Comparison of ENCODE assay signal across 8 cellular contexts in genomic region chr12:22333186-22333745, GRCh38. TPM values are rescaled to one million over a fixed set of nuclear protein-coding genes. Genes with fewer than 3 reads are reported as not detected.
DNase-seq lines count a peak whose midpoint lies in the region; ATAC-seq and TF ChIP-seq lines count a peak whose summit lies in the region.

No MANE protein-coding gene starts in this region.

- in situ Hi-C loops in GM13977 (cut with MboI; ENCODE audit: low pct_unique_long_range_greater_than_20kb, low sequenced_read_pairs, unreplicated experiment): no loop called here

- H3K27ac ChIP-seq in ectodermal cell (ENCODE audit: insufficient read depth, low read depth, low read length, poor library complexity, severe bottlenecking): no peak overlapping the region

- no peaks in the 10 kb centered on the region for H3K4me1 ChIP-seq in ectodermal cell (ENCODE audit: control insufficient read depth, insufficient read depth, low read length)

- H3K27me3 Mint-ChIP-seq in IgD-negative memory B cell (peaks cover 44% of the 10 kb centered on the region), nephron (ENCODE audit: low read depth) (peaks cover 49% of the 10 kb centered on the region)

- peak overlapping the region; percentile 70 to 81 (median 78) for H3K4me3 Mint-ChIP-seq in IgD-negative memory B cell
- H3K4me3 Mint-ChIP-seq in nephron: peak overlapping the region; percentile 88 to 96 (median 89)

- peak; percentile 46 for DNase-seq in AG09309 (ENCODE audit: low read depth)
- no peak for DNase-seq in GM13977 (ENCODE audit: low spot score)
- DNase-seq in NK-92 treated with Interleukin-12 subunit alpha and Interleukin-12 subunit beta, amount 100 ng/mL, for 24 hours (lab: John Stamatoyannopoulos, UW): no peak

- no peak overlapping the region for H3K4me3 ChIP-seq in AG09309 (ENCODE audit: control insufficient read depth, low read depth, low read length)
- peak overlapping the region; percentile 59 for H3K4me3 ChIP-seq in ectodermal cell (ENCODE audit: insufficient read depth, low read depth, low read length)

- ATAC-seq in HG02970 (IDR thresholded peaks at IDR 0.05; ENCODE audit: low FRiP score, unreplicated experiment) (no peak), GM21515 (IDR thresholded peaks at IDR 0.05; ENCODE audit: unreplicated experiment) (no peak)

- H3K9me3 ChIP-seq in ectodermal cell (ENCODE audit: control insufficient read depth, low read length): no peaks in the 10 kb centered on the region

- H3K27ac Mint-ChIP-seq in IgD-negative memory B cell (no peak overlapping the region), nephron (peak overlapping the region in 1 of 3 experiments; percentile 3)

- H3K9me3 Mint-ChIP-seq in IgD-negative memory B cell (no peaks in the 10 kb centered on the region), nephron (no peaks in the 10 kb centered on the region)

- 77 to 80% methylated on average over 12 of the region's 12 CpGs for WGBS in ectodermal cell, 2 experiments

- H3K4me1 Mint-ChIP-seq in IgD-negative memory B cell: peaks cover 6 to 10% (median 7%) of the 10 kb centered on the region in 3 donors
- H3K4me1 Mint-ChIP-seq in nephron: peaks cover 21% of the 10 kb centered on the region

- H3K36me3 Mint-ChIP-seq in IgD-negative memory B cell (no peaks in the 10 kb centered on the region), nephron (ENCODE audit: low read depth) (no peaks in the 10 kb centered on the region)

- peaks cover 41% of the 10 kb centered on the region for H3K27me3 ChIP-seq in ectodermal cell (ENCODE audit: control insufficient read depth, insufficient read depth, low read length, poor library complexity, severe bottlenecking)

- no peak for TF ChIP-seq CTCF in AG09309 (IDR thresholded peaks at IDR 0.05; ENCODE audit: control insufficient read depth, insufficient read depth, low read depth, low read length, missing control alignments)
- no peak for TF ChIP-seq CTCF in nephron (IDR thresholded peaks at IDR 0.05; ENCODE audit: unreplicated experiment in 3 of 3)
- TF ChIP-seq CTCF in GM13977 (IDR thresholded peaks at IDR 0.05; ENCODE audit: extremely low read depth, insufficient read depth, missing control alignments): no peak

- H3K36me3 ChIP-seq in ectodermal cell (ENCODE audit: control insufficient read depth, insufficient read depth, low read length): no peaks in the 10 kb centered on the region

RNA-seq across cellular contexts. Expression of gene ST8SIA1, which starts 1.2 kb away (rescaled TPM):
- not detected for polyA plus RNA-seq in IgD-negative memory B cell
- 6.1 TPM for polyA plus RNA-seq in ectodermal cell (2013, experiment 1 of 4)
- polyA plus RNA-seq in ectodermal cell (2013, experiment 2 of 4): 5.0 TPM
- polyA plus RNA-seq in ectodermal cell (2013, experiment 3 of 4): 9.8 TPM
- polyA plus RNA-seq in ectodermal cell (2013, experiment 4 of 4): 12.1 TPM
